ENCODE assay signal across 8 cellular contexts in the genomic region with DNA sequence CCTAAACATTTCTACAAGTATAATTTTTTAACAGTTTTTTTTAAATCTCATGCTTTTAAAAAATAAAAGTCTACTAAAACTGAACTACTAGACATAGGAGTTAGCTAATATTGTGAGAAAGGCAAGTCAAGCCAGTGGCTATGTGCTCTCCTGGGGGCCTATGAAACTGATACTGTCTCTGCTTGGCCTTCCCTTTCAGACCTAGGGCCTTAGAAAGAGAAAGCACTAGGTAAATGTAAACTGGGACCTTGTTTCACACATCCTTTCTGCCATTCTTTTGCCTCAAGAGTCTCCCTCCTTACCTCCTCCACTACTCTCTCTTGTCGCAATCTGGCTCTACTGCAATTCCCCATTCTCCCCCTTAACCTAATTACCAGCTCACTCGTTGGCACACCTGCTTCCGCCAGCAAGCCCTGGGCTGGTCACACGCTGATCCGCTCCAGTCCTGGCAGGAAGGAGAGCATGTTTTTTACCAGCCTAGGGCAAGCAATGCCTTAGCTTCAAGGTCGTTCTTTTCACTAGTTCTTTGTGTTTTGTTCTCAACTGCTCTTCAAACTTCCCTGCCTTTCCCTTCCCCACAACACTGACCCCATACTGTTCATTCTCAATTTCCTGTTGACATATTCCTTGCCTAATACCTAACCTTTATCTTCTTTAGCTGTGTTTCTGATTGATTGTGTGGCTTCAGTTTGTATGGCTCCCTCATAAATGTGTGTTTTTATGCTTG. TPM values are rescaled to one million over a fixed set of nuclear protein-coding genes. Genes with fewer than 3 reads are reported as not detected.
DNase-seq lines count a peak whose midpoint lies in the region; ATAC-seq and TF ChIP-seq lines count a peak whose summit lies in the region.

No MANE protein-coding gene starts in this region.

- H3K4me3 ChIP-seq in esophagus muscularis mucosa = no peak overlapping the region

- H3K4me1 ChIP-seq in esophagus muscularis mucosa = peaks cover 0 to 13% (median 0%) of the 10 kb centered on the region in 4 donors

- TF ChIP-seq POLR2A in esophagus muscularis mucosa (IDR thresholded peaks at IDR 0.05; ENCODE audit: low read depth) = no peak

- H3K9me3 ChIP-seq in esophagus muscularis mucosa = no peaks in the 10 kb centered on the region

- intact Hi-C loops in left cardiac atrium (cut with DNase I) (no loop called here), esophagus muscularis mucosa (cut with DNase I) (no loop called here)

- no peaks in the 10 kb centered on the region for H3K36me3 ChIP-seq in esophagus muscularis mucosa

- 87% methylated on average over 6 of the region's 6 CpGs for WGBS in esophagus muscularis mucosa

- no peak overlapping the region for H3K27ac ChIP-seq in esophagus muscularis mucosa (replicated peaks in 1 of 4)

- ATAC-seq in GM18508 (IDR thresholded peaks at IDR 0.05; ENCODE audit: insufficient read depth, unreplicated experiment) (peak; percentile 98), HG02623 (IDR thresholded peaks at IDR 0.05; ENCODE audit: unreplicated experiment) (peak; percentile 99), left cardiac atrium (peak; percentile 85 to 86)

- no peak for TF ChIP-seq CTCF in esophagus muscularis mucosa (IDR thresholded peaks at IDR 0.05)

- DNase-seq in NCI-H2029 treated with DMSO at 0.1 percent for 48 hours (lab: John Stamatoyannopoulos, UW) = peak; percentile 73
- peak; percentile 34 for DNase-seq in left cardiac atrium
- DNase-seq in DMS114 treated with DMSO at 0.1 percent for 48 hours (lab: John Stamatoyannopoulos, UW; ENCODE audit: unreplicated experiment) = no peak
- DNase-seq in activated effector memory CD4-positive, alpha-beta T cell treated with Interleukin-2 at 50 U/mL for 16 hours = no peak
- no peak for DNase-seq in HCEC 1CT
- DNase-seq in esophagus muscularis mucosa (ENCODE audit: extremely low spot score) = no peak

- TF ChIP-seq EP300 in esophagus muscularis mucosa (IDR thresholded peaks at IDR 0.05) = no peak

- no peaks in the 10 kb centered on the region for H3K27me3 ChIP-seq in esophagus muscularis mucosa

RNA-seq across cellular contexts. Expression of a gene that starts 23.1 kb away (rescaled TPM):
- total RNA-seq in left cardiac atrium (10 to 100 TPM; 47.7 to 54.2 TPM), esophagus muscularis mucosa (10 to 100 TPM; 14.2 to 32.0 (median 20.6) TPM)

Comparison
In these comparisons a context has a peak if more than half of its experiments do, and no peak if none do; other contexts are left out.
1. DNase-seq: peak in NCI-H2029 treated with DMSO at 0.1 percent for 48 hours (single experiment) and left cardiac atrium (single experiment); none in DMS114 treated with DMSO at 0.1 percent for 48 hours (single experiment), activated effector memory CD4-positive, alpha-beta T cell treated with Interleukin-2 at 50 U/mL for 16 hours (single experiment), HCEC 1CT (single experiment) and esophagus muscularis mucosa (single experiment).
2. Peak in every context shown above with its lines, with median percentiles within 50 percentile points of each other: ATAC-seq.